Comparison of ENCODE assay signal across 28 cellular contexts in the genomic region with DNA sequence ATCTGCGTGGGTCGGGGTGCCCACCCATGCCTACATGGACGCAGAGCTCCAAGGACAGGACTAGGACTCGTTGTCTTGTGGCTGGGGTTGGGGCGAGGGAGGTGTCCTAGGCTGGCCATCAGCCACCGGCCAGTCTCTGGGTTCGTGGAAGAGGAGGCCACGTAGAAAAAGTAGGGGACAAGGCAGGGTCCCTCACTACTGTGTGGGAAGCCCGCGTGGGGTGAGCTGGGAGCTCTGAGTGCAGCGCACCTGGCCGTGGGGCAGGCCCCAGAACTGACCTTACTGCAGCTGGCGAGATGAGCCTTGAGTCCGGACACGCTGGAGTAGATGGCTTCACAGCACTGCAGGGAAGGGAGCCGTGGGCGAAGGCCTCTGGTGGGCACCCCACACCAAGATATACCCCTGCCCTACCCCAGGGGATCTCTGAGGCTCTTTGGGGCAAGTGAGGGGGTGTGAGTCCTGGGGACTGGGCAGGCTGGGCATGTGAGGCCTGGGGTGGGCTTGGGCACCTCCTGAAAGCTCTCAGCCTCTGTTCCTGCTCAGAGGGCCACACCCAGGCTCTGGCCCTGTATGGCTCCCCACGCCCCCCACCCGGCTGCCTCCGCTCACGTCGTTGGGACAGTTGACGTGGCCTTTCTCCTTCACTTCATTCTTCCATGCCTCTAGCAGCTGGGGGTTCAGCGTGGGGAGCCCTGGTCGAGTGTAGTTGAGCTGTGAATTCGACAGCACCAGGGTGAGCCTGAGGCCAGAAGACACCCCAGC.
"Had no signal": no experiment of that assay in that cellular context is flagged by ENCODE, and none has a peak within 500 bp of the region (broad histone marks: within the 10 kb centered on the region; RNA-seq: fewer than 3 reads in every experiment).

No MANE protein-coding gene starts in this region.

- ATAC-seq: activated CD4-positive, alpha-beta T cell treated with anti-CD3 and anti-CD28 coated beads for 36 hours; esophagus mucosa; heart left ventricle; left lung; sciatic nerve had no signal

- H3K27ac Mint-ChIP-seq: activated CD4-positive, alpha-beta T cell treated with anti-CD3 and anti-CD28 coated beads for 36 hours; activated naive CD4-positive, alpha-beta T cell treated with anti-CD3 and anti-CD28 coated beads for 36 hours; activated T-helper 1 cell treated with anti-CD3 and anti-CD28 coated beads, Interleukin-12 subunit alpha, Interleukin-12 subunit beta, Interleukin-2, Interleukin-4 antibody, amounts not matched to agents 30 ng/mL and 10 ng/mL and 1 ng/mL, durations not matched to agents 14 hours and 24 hours and 36 hours; dendritic cell treated with granulocyte-macrophage colony-stimulating factor and Interleukin-4, amounts not matched to agents 40 ng/mL and 50 ng/mL, for 4 days; endodermal cell; nephron had no signal

- H3K4me3 ChIP-seq: heart left ventricle, left lung, tibial nerve had no signal

- H3K9me3 Mint-ChIP-seq: activated naive CD4-positive, alpha-beta T cell treated with anti-CD3 and anti-CD28 coated beads for 36 hours; activated T-helper 1 cell treated with anti-CD3 and anti-CD28 coated beads, Interleukin-12 subunit alpha, Interleukin-12 subunit beta, Interleukin-2, Interleukin-4 antibody, amounts not matched to agents 30 ng/mL and 10 ng/mL and 1 ng/mL, durations not matched to agents 14 hours and 24 hours and 36 hours; nephron had no signal

- FAIRE-seq: small intestine had no signal

- H3K27me3 Mint-ChIP-seq: activated CD4-positive, alpha-beta T cell treated with anti-CD3 and anti-CD28 coated beads for 36 hours had no signal

- H3K27me3 ChIP-seq: heart left ventricle, left lung, tibial nerve had no signal

- H3K4me3 Mint-ChIP-seq: activated CD4-positive, alpha-beta T cell treated with anti-CD3 and anti-CD28 coated beads for 36 hours; activated naive CD4-positive, alpha-beta T cell treated with anti-CD3 and anti-CD28 coated beads for 36 hours; activated T-helper 1 cell treated with anti-CD3 and anti-CD28 coated beads, Interleukin-12 subunit alpha, Interleukin-12 subunit beta, Interleukin-2, Interleukin-4 antibody, amounts not matched to agents 30 ng/mL and 10 ng/mL and 1 ng/mL, durations not matched to agents 14 hours and 24 hours and 36 hours; dendritic cell treated with granulocyte-macrophage colony-stimulating factor and Interleukin-4, amounts not matched to agents 40 ng/mL and 50 ng/mL, for 4 days; endodermal cell; nephron had no signal

- H3K27ac ChIP-seq: heart left ventricle, left lung, tibial nerve had no signal

- DNase-seq: activated CD4-positive, alpha-beta T cell treated with anti-CD3 and anti-CD28 coated beads for 36 hours; activated CD4-positive, alpha-beta T cell treated with anti-CD3 and anti-CD28 coated beads, Interleukin-2, amount 50 U/mL, for 4 hours; activated CD4-positive, CD25-positive, alpha-beta regulatory T cell; activated CD8-positive, alpha-beta memory T cell treated with anti-CD3 and anti-CD28 coated beads for 24 hours; activated CD8-positive, alpha-beta memory T cell treated with anti-CD3 and anti-CD28 coated beads, Interleukin-2, amount 50 U/mL, for 4 hours; activated effector memory CD4-positive, alpha-beta T cell treated with anti-CD3 and anti-CD28 coated beads, Interleukin-2, amount 50 U/mL, for 16 hours; activated naive CD4-positive, alpha-beta T cell treated with anti-CD3 and anti-CD28 coated beads for 36 hours; activated T-cell treated with anti-CD3 and anti-CD28 coated beads, Interleukin-2, amount 50 U/mL, for 1 hour; amygdala; central memory CD4-positive, alpha-beta T cell; endodermal cell; foreskin fibroblast; kidney glomerular epithelial cell; nucleus accumbens; small intestine; stimulated activated CD4-positive, alpha-beta T cell treated with anti-CD3 and anti-CD28 coated beads, Interleukin-1b, Interleukin-23, amount 100 ng/mL, for 48 hours; stimulated activated CD4-positive, alpha-beta T cell treated with anti-CD3 and anti-CD28 coated beads, Interleukin-4, amount 100 ng/mL, for 4 hours; stimulated activated CD8-positive, alpha-beta memory T cell treated with anti-CD3 and anti-CD28 coated beads, Interleukin-4, amount 100 ng/mL, for 48 hours; stimulated activated naive CD4-positive, alpha-beta T cell; T-helper 2 cell had no signal

- H3K9me3 ChIP-seq: heart left ventricle, left lung, tibial nerve had no signal
